ENCODE assay signal across 1 cellular context in genomic region chr21:29938968-29939858, GRCh38.
TF ChIP-seq lines count a peak whose summit lies in the region.

No MANE protein-coding gene starts in this region.

TF ChIP-seq in H1, 55 proteins besides CTCF, POLR2A, EP300 and RAD21 (continued from another document):
- no peak for TF ChIP-seq SIN3A (conservative IDR thresholded peaks at IDR 0.05 in 1 of 2, IDR thresholded peaks at IDR 0.05 in 1 of 2; ENCODE audit: low read depth in 1 of 2, low read length in 2 of 2)
- no peak for TF ChIP-seq NANOG (IDR thresholded peaks at IDR 0.05; ENCODE audit: insufficient read depth, low read depth, low read length, poor library complexity, severe bottlenecking)
- no peak for TF ChIP-seq GABPA (IDR thresholded peaks at IDR 0.05; ENCODE audit: borderline replicate concordance, insufficient read depth, low read length)
- TF ChIP-seq JUN (IDR thresholded peaks at IDR 0.05; ENCODE audit: low read depth, low read length): no peak
- no peak for TF ChIP-seq NRF1 (IDR thresholded peaks at IDR 0.05; ENCODE audit: low read depth, low read length)
- TF ChIP-seq BACH1 (IDR thresholded peaks at IDR 0.05; ENCODE audit: low read length): no peak
- TF ChIP-seq JUND (IDR thresholded peaks at IDR 0.05; ENCODE audit: low read length): no peak
- no peak for TF ChIP-seq SIX5 (IDR thresholded peaks at IDR 0.05; ENCODE audit: low read depth, low read length)
- peak; percentile 93 for TF ChIP-seq EZH2 (IDR thresholded peaks at IDR 0.05; ENCODE audit: low read depth, low read length, severe bottlenecking)
- TF ChIP-seq KDM4A (IDR thresholded peaks at IDR 0.05; ENCODE audit: low read depth, low read length, severe bottlenecking): peak; percentile 92
- TF ChIP-seq TEAD4 (IDR thresholded peaks at IDR 0.05; ENCODE audit: low read depth, low read length): no peak
- TF ChIP-seq GTF2F1 (IDR thresholded peaks at IDR 0.05; ENCODE audit: borderline replicate concordance, low read depth, low read length): no peak
- TF ChIP-seq SP2 (IDR thresholded peaks at IDR 0.05; ENCODE audit: low read length): no peak
- no peak for TF ChIP-seq CHD1 (IDR thresholded peaks at IDR 0.05; ENCODE audit: low read depth, low read length)
- TF ChIP-seq FOSL1 (IDR thresholded peaks at IDR 0.05; ENCODE audit: insufficient read depth, low read depth, low read length): no peak
- no peak for TF ChIP-seq CBX8 (IDR thresholded peaks at IDR 0.05; ENCODE audit: borderline replicate concordance, low read depth, low read length)
- TF ChIP-seq TCF12 (IDR thresholded peaks at IDR 0.05; ENCODE audit: low read depth, low read length): no peak
- TF ChIP-seq E2F6 (IDR thresholded peaks at IDR 0.05): no peak
- TF ChIP-seq TAF7 (optimal IDR thresholded peaks at IDR 0.05; ENCODE audit: borderline replicate concordance, low read depth, low read length): no peak
- TF ChIP-seq ASH2L (IDR thresholded peaks at IDR 0.05; ENCODE audit: low read length): peak; percentile 53
- TF ChIP-seq SUZ12 (IDR thresholded peaks at IDR 0.05; ENCODE audit: low read length): peak; percentile 95
- TF ChIP-seq HDAC6 (IDR thresholded peaks at IDR 0.05; ENCODE audit: low read depth, low read length): no peak
- no peak for TF ChIP-seq CHD7 (IDR thresholded peaks at IDR 0.05; ENCODE audit: insufficient replicate concordance, low read length)
- no peak for TF ChIP-seq TAF1 (IDR thresholded peaks at IDR 0.05; ENCODE audit: low read depth, low read length)
- TF ChIP-seq RBBP5 (IDR thresholded peaks at IDR 0.05; ENCODE audit: borderline replicate concordance, low read depth, low read length): no peak
- 0 out of 4 replicates have a peak, but pooled peaks of 1 of the 2 experiments have one; percentile 14 for TF ChIP-seq HDAC2 (IDR thresholded peaks at IDR 0.05; ENCODE audit: borderline replicate concordance in 1 of 2, low read depth in 2 of 2, low read length in 2 of 2)
- TF ChIP-seq MAX (IDR thresholded peaks at IDR 0.05): no peak
TF ChIP-seq in H1: peak in this region for 6.
